8 cellular contexts compared by ENCODE assay signal in the genomic region with DNA sequence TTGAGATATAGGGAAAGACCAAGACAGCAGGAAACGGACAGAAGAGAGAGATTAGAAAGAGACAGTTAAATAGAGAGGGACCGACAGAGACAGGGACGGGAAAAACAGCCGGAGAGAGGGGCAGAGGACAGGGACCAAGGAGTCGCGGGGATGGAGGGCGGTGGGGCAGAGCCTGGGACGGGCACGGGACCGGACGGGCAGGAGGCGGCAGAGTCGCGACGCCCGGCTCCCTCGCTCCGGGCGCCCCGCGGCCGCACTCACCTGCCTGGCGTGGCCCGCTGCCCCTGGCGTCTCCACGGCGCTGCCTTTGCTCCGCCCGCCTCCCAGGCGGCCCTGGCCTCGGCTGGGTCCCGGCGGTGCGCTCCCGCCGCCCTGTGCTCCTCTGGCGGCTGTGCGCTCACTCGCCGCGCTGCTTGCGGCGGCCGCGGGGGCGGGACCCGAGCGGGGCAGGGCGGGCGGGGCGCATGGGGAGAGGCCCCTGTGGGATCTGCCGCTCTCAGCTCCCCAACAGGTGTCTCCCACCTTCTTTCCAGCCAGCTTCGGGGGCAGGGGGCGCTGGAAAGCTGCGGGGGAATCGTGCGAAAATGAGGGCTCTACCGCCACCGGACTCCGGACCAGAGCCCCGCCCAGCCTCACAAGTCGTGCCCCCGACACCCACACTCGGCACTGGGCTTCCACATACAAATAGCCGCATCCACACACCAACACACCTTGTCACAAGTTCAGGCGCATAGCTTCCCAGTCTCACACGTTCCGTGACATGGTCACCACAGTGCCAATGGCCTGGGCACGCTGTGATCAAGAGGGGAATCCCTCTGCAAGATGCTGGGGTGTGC. TPM values are rescaled to one million over a fixed set of nuclear protein-coding genes. Genes with fewer than 3 reads are reported as not detected.
DNase-seq lines count a peak whose midpoint lies in the region; ATAC-seq and TF ChIP-seq lines count a peak whose summit lies in the region.

A gene with protein sequence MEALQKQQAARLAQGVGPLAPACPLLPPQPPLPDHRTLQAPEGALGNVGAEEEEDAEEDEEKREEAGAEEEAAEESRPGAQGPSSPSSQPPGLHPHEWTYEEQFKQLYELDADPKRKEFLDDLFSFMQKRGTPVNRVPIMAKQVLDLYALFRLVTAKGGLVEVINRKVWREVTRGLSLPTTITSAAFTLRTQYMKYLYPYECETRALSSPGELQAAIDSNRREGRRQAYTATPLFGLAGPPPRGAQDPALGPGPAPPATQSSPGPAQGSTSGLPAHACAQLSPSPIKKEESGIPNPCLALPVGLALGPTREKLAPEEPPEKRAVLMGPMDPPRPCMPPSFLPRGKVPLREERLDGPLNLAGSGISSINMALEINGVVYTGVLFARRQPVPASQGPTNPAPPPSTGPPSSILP (minus strand): TSS at position 411 of the 836 bp plus-strand sequence. CDS start 1,052 bp downstream, outside the sequence.

- H3K36me3 ChIP-seq in SU-DHL-6 (ENCODE audit: low read length): no peaks in the 10 kb centered on the region
- no peaks in the 10 kb centered on the region for H3K36me3 ChIP-seq in breast epithelium

- intact Hi-C loops in breast epithelium (cut with DNase I; ENCODE audit: low total_unique reads): no loop called here

- no peak for TF ChIP-seq POLR2A in breast epithelium (IDR thresholded peaks at IDR 0.05)

- H3K9me3 ChIP-seq in SU-DHL-6 (ENCODE audit: insufficient read depth, low read length) (no peaks in the 10 kb centered on the region), breast epithelium (no peaks in the 10 kb centered on the region)

- 0 out of 2 replicates have a peak within 1 kb of the TSS, but pooled peaks have one; percentile 3 for H3K9ac ChIP-seq in SU-DHL-6 (ENCODE audit: low read length)

- no peaks in the 10 kb centered on the region for H4K20me1 ChIP-seq in SU-DHL-6 (ENCODE audit: low read depth, low read length)

- peak within 1 kb of the TSS; percentile 40 for H3K4me2 ChIP-seq in SU-DHL-6 (ENCODE audit: low read depth, low read length, poor library complexity, severe bottlenecking)

- no peak for TF ChIP-seq CTCF in SU-DHL-6 (IDR thresholded peaks at IDR 0.05; ENCODE audit: insufficient read depth, low read length, poor library complexity, severe bottlenecking)
- no peak for TF ChIP-seq CTCF in breast epithelium (IDR thresholded peaks at IDR 0.05)

- peak; percentile 68 for DNase-seq in NCI-H748 (lab: John Stamatoyannopoulos, UW; ENCODE audit: unreplicated experiment)
- no peak for DNase-seq in NCI-H748 treated with DMSO at 0.1 percent for 48 hours (lab: John Stamatoyannopoulos, UW)
- DNase-seq in breast epithelium (ENCODE audit: low spot score in 2 of 2): no peak
- peak; percentile 75 for DNase-seq in left kidney (ENCODE audit: low read depth, low spot score)
- peak; percentile 55 for DNase-seq in stimulated activated naive CD8-positive, alpha-beta T cell treated with anti-CD3 and anti-CD28 coated beads, Interleukin-15, Interleukin-2, amounts not matched to agents 100 U/mL and 50 U/mL, for 24 hours
- DNase-seq in GM19240 (ENCODE audit: insufficient read length, low spot score): no peak

- 0 out of 2 replicates have a peak, but pooled peaks cover 3% of the 10 kb centered on the region for H3K27me3 ChIP-seq in SU-DHL-6 (ENCODE audit: low read length)
- peaks cover 6 to 42% of the 10 kb centered on the region in 2 donors for H3K27me3 ChIP-seq in breast epithelium

- no peaks in the 10 kb centered on the region for H3K79me2 ChIP-seq in SU-DHL-6 (ENCODE audit: insufficient read depth, low read length)

- H3K4me1 ChIP-seq in breast epithelium: no peaks in the 10 kb centered on the region

- 0 out of 2 replicates have a peak, but pooled peaks cover 6% of the 10 kb centered on the region for H3F3A ChIP-seq in SU-DHL-6 (ENCODE audit: insufficient read depth)

- ATAC-seq in stimulated activated naive CD8-positive, alpha-beta T cell treated with anti-CD3 and anti-CD28 coated beads, Interleukin-15, Interleukin-2, amounts not matched to agents 100 U/mL and 50 U/mL, for 24 hours: peak; percentile 72
- ATAC-seq in HG03039 (IDR thresholded peaks at IDR 0.05; ENCODE audit: unreplicated experiment): no peak

- H3K4me3 ChIP-seq in SU-DHL-6 (ENCODE audit: insufficient read depth, low read length, poor library complexity, severe bottlenecking) (no peak within 1 kb of the TSS), breast epithelium (peak within 1 kb of the TSS; percentile 23 to 72 (median 53))

- no peak within 1 kb of the TSS for H2AFZ ChIP-seq in SU-DHL-6 (ENCODE audit: low read depth, low read length, severe bottlenecking)

- H3K9me2 ChIP-seq in SU-DHL-6 (replicated peaks; ENCODE audit: insufficient read depth, low read length): no peaks in the 10 kb centered on the region

- H3K27ac ChIP-seq in SU-DHL-6 (ENCODE audit: low read depth, low read length) (no peak within 1 kb of the TSS), breast epithelium (no peak within 1 kb of the TSS)

RNA-seq across cellular contexts. Expression of the gene that starts here (rescaled TPM):
- under 1 TPM in 1 of 3 donors, not detected in 2; 0.29 TPM for total RNA-seq in breast epithelium

Comparison
In these comparisons a context has a peak if more than half of its experiments do, and no peak if none do; other contexts are left out.
1. DNase-seq: peak in NCI-H748 (single experiment), left kidney (single experiment) and stimulated activated naive CD8-positive, alpha-beta T cell treated with anti-CD3 and anti-CD28 coated beads, Interleukin-15, Interleukin-2, amounts not matched to agents 100 U/mL and 50 U/mL, for 24 hours (single experiment); none in NCI-H748 treated with DMSO at 0.1 percent for 48 hours (single experiment), breast epithelium (0 of 2) and GM19240 (single experiment).